In the genomic region with DNA sequence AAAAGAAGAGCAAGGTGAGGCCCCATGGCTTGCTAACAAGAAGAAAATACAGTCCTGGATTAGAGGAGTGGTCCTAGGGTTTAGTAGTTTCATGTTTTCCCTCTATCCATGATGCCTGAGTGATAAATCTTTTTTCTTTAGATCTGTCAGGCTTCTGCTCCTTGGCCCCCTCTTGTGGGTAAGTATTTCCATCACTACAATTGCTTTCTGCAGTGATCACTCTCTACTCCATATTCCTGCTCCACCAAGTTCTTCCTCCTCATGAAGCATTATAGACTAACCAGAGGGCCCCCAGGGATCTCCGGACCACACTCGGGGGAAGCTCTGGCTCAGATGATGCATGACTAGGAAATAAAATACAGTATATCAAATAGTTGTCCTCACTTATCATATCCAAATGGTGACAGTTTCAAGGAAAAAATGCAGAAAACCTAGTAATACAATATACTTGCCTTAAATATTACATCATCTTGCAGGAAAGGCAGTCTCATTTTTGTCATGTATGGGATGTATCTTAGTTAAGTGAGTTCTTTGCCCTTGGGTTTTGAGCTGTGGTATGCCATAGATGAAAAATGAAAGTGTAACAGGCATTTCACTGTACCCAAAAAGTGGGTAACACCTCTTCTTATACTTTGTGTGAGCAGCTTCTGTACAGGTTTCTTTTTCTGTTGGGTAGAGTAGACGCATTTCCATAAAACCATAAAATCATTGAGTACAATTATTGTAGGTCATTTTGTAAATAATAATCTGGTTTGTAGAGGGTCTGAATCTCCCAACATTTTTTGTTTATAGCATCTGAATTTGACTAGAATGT, we compare ENCODE assay signal across 8 cellular contexts.
DNase-seq lines count a peak whose midpoint lies in the region; ATAC-seq and TF ChIP-seq lines count a peak whose summit lies in the region.

No MANE protein-coding gene starts in this region.

- H3K27me3 ChIP-seq in A673 (replicated peaks; ENCODE audit: insufficient read depth, low read depth, low read length, poor library complexity): no peaks in the 10 kb centered on the region
- no peaks in the 10 kb centered on the region for H3K27me3 ChIP-seq in SJCRH30
- H3K27me3 ChIP-seq in adrenal gland: no peaks in the 10 kb centered on the region

- H3K4me3 ChIP-seq in A673 (ENCODE audit: low read depth, low read length, poor library complexity, severe bottlenecking): no peak overlapping the region
- H3K4me3 ChIP-seq in GM12875 (ENCODE audit: low read depth, low read length): no peak overlapping the region
- no peak overlapping the region for H3K4me3 ChIP-seq in SJCRH30
- no peak overlapping the region for H3K4me3 ChIP-seq in adrenal gland

- no TSS peak for BruUV-seq in A673 (replicated peaks; lab: Mats Ljungman, UMichigan)

- WGBS in adrenal gland, 4 donors: 73 to 82% (median 76%) methylated on average over 3 of the region's 3 CpGs

- TF ChIP-seq POLR2A in adrenal gland (IDR thresholded peaks at IDR 0.05): no peak

- POLR2A ChIA-PET in A673 (lab: Charles Lee; ENCODE audit: low non-redundant PET): no interaction called here

- peak; percentile 33 to 34 for ATAC-seq in left cardiac atrium

- H3K27ac ChIP-seq in A673 (ENCODE audit: low read depth, low read length, poor library complexity, severe bottlenecking): no peak overlapping the region
- H3K27ac ChIP-seq in SJCRH30: 0 out of 2 replicates have a peak overlapping the region, but pooled peaks have one; percentile 2
- H3K27ac ChIP-seq in adrenal gland: no peak overlapping the region

- TF ChIP-seq CTCF in A673 (conservative IDR thresholded peaks at IDR 0.05; ENCODE audit: low read depth, low read length): peak; percentile 63
- TF ChIP-seq CTCF in GM12875 (IDR thresholded peaks at IDR 0.05; ENCODE audit: borderline replicate concordance, insufficient read depth, low read depth, low read length): peak; percentile 22; the same call in 1 of the 2 replicates
- peak in 3 of 6 experiments; percentile 5 to 26 (median 13) for TF ChIP-seq CTCF in adrenal gland (IDR thresholded peaks at IDR 0.05)

- CTCF ChIA-PET in A673 (lab: Charles Lee): no interaction called here

- H3K36me3 ChIP-seq in A673 (ENCODE audit: insufficient read depth, low read length, poor library complexity, severe bottlenecking) (no peaks in the 10 kb centered on the region), SJCRH30 (no peaks in the 10 kb centered on the region), adrenal gland (replicated peaks in 1 of 2) (no peaks in the 10 kb centered on the region)

- H3K4me1 ChIP-seq in A673 (ENCODE audit: insufficient read depth, low read length, poor library complexity, severe bottlenecking) (peaks cover 5% of the 10 kb centered on the region), SJCRH30 (peaks cover 15% of the 10 kb centered on the region), adrenal gland (replicated peaks in 1 of 2) (no peaks in the 10 kb centered on the region)

- intact Hi-C loops in A673 (cut with micrococcal nuclease; ENCODE audit: unreplicated experiment): loop anchor here (10.0 kb wide), 1 partner anchor 475 kb away; no protein-coding TSS in a partner anchor
- intact Hi-C loops in left cardiac atrium (cut with DNase I): loop anchor here in 1 of 2 donors (10.0 kb wide), 1 partner anchor 75 kb away; no protein-coding TSS in a partner anchor
- intact Hi-C loops in adrenal gland (cut with DNase I): no loop called here

- H3K9me3 ChIP-seq in A673 (ENCODE audit: low read depth, low read length, poor library complexity, severe bottlenecking) (no peaks in the 10 kb centered on the region), SJCRH30 (replicated peaks) (no peaks in the 10 kb centered on the region), adrenal gland (replicated peaks in 1 of 3) (no peaks in the 10 kb centered on the region)

- peak; percentile 45 for DNase-seq in A673 (ENCODE audit: low spot score)
- DNase-seq in SJCRH30: peak; percentile 38 to 70
- no peak for DNase-seq in left cardiac atrium
- no peak for DNase-seq in adrenal gland
- no peak for DNase-seq in NCI-H69 (lab: John Stamatoyannopoulos, UW)
- DNase-seq in 8988T: no peak
- DNase-seq in NCI-H2029 treated with DMSO at 0.1 percent for 48 hours (lab: John Stamatoyannopoulos, UW): no peak

Comparison
In these comparisons a context has a peak if more than half of its experiments do, and no peak if none do; other contexts are left out.
1. DNase-seq: peak in A673 (single experiment) and SJCRH30 (2 of 2); none in left cardiac atrium (single experiment), adrenal gland (0 of 7), NCI-H69 (single experiment), 8988T (single experiment) and NCI-H2029 treated with DMSO at 0.1 percent for 48 hours (single experiment).